Comparison of ENCODE assay signal across 8 cellular contexts in genomic region chr11:1863352-1864215, GRCh38. TPM values are rescaled to one million over a fixed set of nuclear protein-coding genes. Genes with fewer than 3 reads are reported as not detected.
DNase-seq lines count a peak whose midpoint lies in the region; ATAC-seq and TF ChIP-seq lines count a peak whose summit lies in the region.

No MANE protein-coding gene starts in this region.

- H3K4me3 Mint-ChIP-seq in immature natural killer cell: peak overlapping the region in 2 of 5 donors; percentile 23 to 31

- peaks cover 15 to 40% of the 10 kb centered on the region in 2 donors for H3K4me1 Mint-ChIP-seq in immature natural killer cell

- ATAC-seq in Right ventricle myocardium inferior: peak; percentile 26
- ATAC-seq in HG03175 (IDR thresholded peaks at IDR 0.05; ENCODE audit: unreplicated experiment): no peak

- H3K27me3 Mint-ChIP-seq in immature natural killer cell (ENCODE audit: low read depth in 3 of 3): peaks cover 2 to 7% (median 3%) of the 10 kb centered on the region in 3 donors

- peak overlapping the region; percentile 32 to 34 for H3K4me3 ChIP-seq in ascending aorta

- peaks cover 15 to 46% of the 10 kb centered on the region in 2 donors for H3K4me1 ChIP-seq in ascending aorta

- intact Hi-C loops in Right ventricle myocardium inferior (cut with DNase I) (no loop called here), cardiac septum (cut with DNase I) (no loop called here), ascending aorta (cut with DNase I) (loop anchor here (1.0 to 10.0 kb wide), 4 partner anchors 36 to 964 kb away; partner anchors contain the start of gene DUSP8)

- TF ChIP-seq CTCF in ascending aorta (IDR thresholded peaks at IDR 0.05): no peak

- no peaks in the 10 kb centered on the region for H3K9me3 ChIP-seq in ascending aorta

- no peaks in the 10 kb centered on the region for H3K36me3 Mint-ChIP-seq in immature natural killer cell

- DNase-seq in Right ventricle myocardium inferior (ENCODE audit: missing footprints) (peak; percentile 91), cardiac septum (ENCODE audit: low spot score) (no peak), ascending aorta (ENCODE audit: low spot score in 2 of 2) (peak; percentile 81 to 96), hepatic stellate cell (ENCODE audit: low spot score) (peak; percentile 99), putamen (ENCODE audit: low spot score) (peak; percentile 70), immature natural killer cell (no peak)
- no peak for DNase-seq in NK-92 treated with Interleukin-12 subunit alpha and Interleukin-12 subunit beta, amount 100 ng/mL, for 24 hours (lab: John Stamatoyannopoulos, UW)

- H3K27me3 ChIP-seq in ascending aorta: no peaks in the 10 kb centered on the region

- H3K9me3 Mint-ChIP-seq in immature natural killer cell: no peaks in the 10 kb centered on the region

- peak overlapping the region; percentile 86 to 94 for H3K27ac ChIP-seq in ascending aorta

- H3K36me3 ChIP-seq in ascending aorta: no peaks in the 10 kb centered on the region

- peak overlapping the region in 2 of 6 donors; percentile 26 to 73 for H3K27ac Mint-ChIP-seq in immature natural killer cell

RNA-seq across cellular contexts. Expression of gene LSP1, which starts 10.7 kb away (rescaled TPM):
- 22.5 TPM for total RNA-seq in Right ventricle myocardium inferior
- total RNA-seq in cardiac septum: 35.1 TPM
- 41.9 TPM for total RNA-seq in ascending aorta
- polyA plus RNA-seq in immature natural killer cell: 100 to 1,000 TPM; 437 to 767 (median 593) TPM

RNA-seq across cellular contexts. Expression of gene TNNI2, which starts 24.8 kb away (rescaled TPM):
- total RNA-seq in Right ventricle myocardium inferior: 0.35 TPM
- 0.78 TPM for total RNA-seq in cardiac septum
- not detected for total RNA-seq in ascending aorta
- 1 to 10 TPM in 1 of 3 donors, under 1 TPM in 1, not detected in 1; 0.54 to 2.0 TPM for polyA plus RNA-seq in immature natural killer cell

RNA-seq across cellular contexts. Expression of gene PRR33, which starts 28.1 kb away (rescaled TPM):
- 5.0 TPM for total RNA-seq in Right ventricle myocardium inferior
- 0.75 TPM for total RNA-seq in cardiac septum
- not detected for total RNA-seq in ascending aorta
- polyA plus RNA-seq in immature natural killer cell: under 1 TPM in 1 of 3 donors, not detected in 2; 0.35 TPM

RNA-seq across cellular contexts. Expression of gene SYT8, which starts 28.8 kb away (rescaled TPM):
- not detected for total RNA-seq in Right ventricle myocardium inferior
- not detected for total RNA-seq in cardiac septum
- not detected for total RNA-seq in ascending aorta
- polyA plus RNA-seq in immature natural killer cell: not detected

RNA-seq across cellular contexts. Expression of gene TNNT3, which starts 55.9 kb away (rescaled TPM):
- 36.3 TPM for total RNA-seq in Right ventricle myocardium inferior
- total RNA-seq in cardiac septum: 41.5 TPM
- total RNA-seq in ascending aorta: 10.1 TPM
- polyA plus RNA-seq in immature natural killer cell: not detected

Comparison
In these comparisons a context has a peak if more than half of its experiments do, and no peak if none do; other contexts are left out.
1. DNase-seq: peak in Right ventricle myocardium inferior (single experiment), ascending aorta (2 of 2), hepatic stellate cell (single experiment) and putamen (single experiment); none in cardiac septum (single experiment), immature natural killer cell (0 of 3) and NK-92 treated with Interleukin-12 subunit alpha and Interleukin-12 subunit beta, amount 100 ng/mL, for 24 hours (single experiment).